ENCODE assay signal across 30 cellular contexts in genomic region chr9:92165472-92165871, GRCh38. TPM values are rescaled to one million over a fixed set of nuclear protein-coding genes. Genes with fewer than 3 reads are reported as not detected.
DNase-seq lines count a peak whose midpoint lies in the region; ATAC-seq, FAIRE-seq and TF ChIP-seq lines count a peak whose summit lies in the region.
"Had no signal": no experiment of that assay in that cellular context is flagged by ENCODE, and none has a peak within 500 bp of the region (broad histone marks: within the 10 kb centered on the region; RNA-seq: fewer than 3 reads in every experiment).

No MANE protein-coding gene starts in this region.

- H3K4me1 Mint-ChIP-seq in HFFc6 (ENCODE audit: low read depth), result peaks cover 34% of the 10 kb centered on the region
- H3K4me1 Mint-ChIP-seq: CD4-positive, CD25-positive, alpha-beta regulatory T cell; endodermal cell had no signal

- DNase-seq in CD1c-positive myeloid dendritic cell (ENCODE audit: extremely low spot score) (peak; percentile 89), NB4 (ENCODE audit: low read depth) (peak; percentile 19), keratinocyte (ENCODE audit: low read depth, low spot score) (no peak), HFFc6 (no peak), NCI-H1417 (lab: John Stamatoyannopoulos, UW) (no peak), 8988T (no peak)
- DNase-seq: activated CD4-positive, alpha-beta T cell treated with anti-CD3 and anti-CD28 coated beads, Interleukin-2, amount 50 U/mL, for 4 hours; activated naive CD4-positive, alpha-beta T cell treated with Interleukin-2 at 50 U/mL for 16 hours; Calu3; caudate nucleus; CD4-positive, CD25-positive, alpha-beta regulatory T cell; cortex of kidney; DMS79 treated with DMSO at 0.1 percent for 48 hours; endodermal cell; GF-D8; HCEC 1CT; left lung; mesenchymal stem cell; NCI-H1105; NCI-H1930; ovary; stimulated activated naive CD4-positive, alpha-beta T cell treated with Interleukin-2 at 50 U/mL for 16 hours had no signal

- TF ChIP-seq CTCF in NB4 (IDR thresholded peaks at IDR 0.05; ENCODE audit: low read depth, low read length), result no peak
- TF ChIP-seq CTCF in keratinocyte (optimal IDR thresholded peaks at IDR 0.05 in 1 of 3, IDR thresholded peaks at IDR 0.05 in 1 of 3, conservative IDR thresholded peaks at IDR 0.05 in 1 of 3; ENCODE audit: extremely low read depth in 1 of 3, insufficient read depth in 2 of 3, low read length in 3 of 3), result no peak
- no peak for TF ChIP-seq CTCF in HFFc6 (IDR thresholded peaks at IDR 0.05)

- H3K9me3 Mint-ChIP-seq in HFFc6, result peaks cover 5% of the 10 kb centered on the region; the same call in 1 of the 2 replicates
- H3K9me3 Mint-ChIP-seq: endodermal cell had no signal

- H3K9me1 ChIP-seq in keratinocyte (ENCODE audit: control insufficient read depth, extremely low read depth, insufficient read depth, low read length), result no peaks in the 10 kb centered on the region

- dilution Hi-C loops in keratinocyte (cut with MboI; ENCODE audit: extremely low pct_ligation_motif_present, low sequenced_read_pairs), result no loop called here

- no peak overlapping the region for H3K27ac ChIP-seq in keratinocyte (ENCODE audit: control insufficient read depth, insufficient read depth, low read length)
- H3K27ac ChIP-seq: left lung, ovary, RWPE1, skin epidermis, suprapubic skin had no signal

- peak; percentile 63 for ATAC-seq in GM21723 (IDR thresholded peaks at IDR 0.05; ENCODE audit: unreplicated experiment)
- ATAC-seq in GM18520 (IDR thresholded peaks at IDR 0.05; ENCODE audit: unreplicated experiment), result no peak
- ATAC-seq: activated CD4-positive, CD25-positive, alpha-beta regulatory T cell treated with anti-CD3 and anti-CD28 coated beads, Interleukin-2, amount 50 U/mL, for 24 hours; left lung had no signal

- H3K4me3 ChIP-seq in NB4 (ENCODE audit: low read depth, low read length), result no peak overlapping the region
- H3K4me3 ChIP-seq in keratinocyte (ENCODE audit: control insufficient read depth in 2 of 3, extremely low read depth in 1 of 3, insufficient read depth in 2 of 3, low read depth in 1 of 3, low read length in 3 of 3), result no peak overlapping the region
- H3K4me3 ChIP-seq: left lung, ovary, skin epidermis, suprapubic skin had no signal

- H3K27me3 Mint-ChIP-seq in HFFc6 (ENCODE audit: insufficient read depth), result peaks cover 2% of the 10 kb centered on the region; the same call in 1 of the 2 replicates

- H3K4me3 Mint-ChIP-seq in HFFc6, result no peak overlapping the region
- H3K4me3 Mint-ChIP-seq: CD4-positive, CD25-positive, alpha-beta regulatory T cell; endodermal cell; T-helper 1 cell treated with Interleukin-12 subunit alpha and Interleukin-12 subunit beta and Interleukin-4 antibody, amounts not matched to agents 30 μg/mL and 1 μg/mL, for 36 hours had no signal

- no peaks in the 10 kb centered on the region for H3K27me3 ChIP-seq in keratinocyte (ENCODE audit: control insufficient read depth, extremely low read depth, insufficient read depth, low read length)
- H3K27me3 ChIP-seq: left lung, ovary had no signal

- no peak overlapping the region for H3K27ac Mint-ChIP-seq in HFFc6
- H3K27ac Mint-ChIP-seq: CD4-positive, CD25-positive, alpha-beta regulatory T cell; endodermal cell; T-helper 1 cell treated with Interleukin-12 subunit alpha and Interleukin-12 subunit beta and Interleukin-4 antibody, amounts not matched to agents 30 μg/mL and 1 μg/mL, for 36 hours had no signal

- H3K36me3 ChIP-seq in keratinocyte (ENCODE audit: control insufficient read depth in 2 of 2, extremely low read depth in 1 of 2, insufficient read depth in 2 of 2, low read length in 2 of 2), result no peaks in the 10 kb centered on the region
- H3K36me3 ChIP-seq: left lung, ovary, suprapubic skin had no signal

- no peak for TF ChIP-seq POLR2A in NB4 (IDR thresholded peaks at IDR 0.05; ENCODE audit: extremely low read depth, insufficient read length)

- no peaks in the 10 kb centered on the region for H3K4me1 ChIP-seq in keratinocyte (ENCODE audit: control insufficient read depth, extremely low read depth, insufficient read depth, low read length)
- H3K4me1 ChIP-seq: left lung, suprapubic skin had no signal

- H3K9ac ChIP-seq in keratinocyte (ENCODE audit: control insufficient read depth, extremely low read depth, insufficient read depth, low read length), result no peak overlapping the region

- no peaks in the 10 kb centered on the region for H4K20me1 ChIP-seq in keratinocyte (ENCODE audit: control insufficient read depth, extremely low read depth, insufficient read depth, low read length)

- H3K36me3 Mint-ChIP-seq in HFFc6 (ENCODE audit: low read depth), result peaks cover 6% of the 10 kb centered on the region; the same call in 1 of the 2 replicates
- H3K36me3 Mint-ChIP-seq: CD4-positive, CD25-positive, alpha-beta regulatory T cell had no signal

- no peak overlapping the region for H3K4me2 ChIP-seq in keratinocyte (ENCODE audit: control insufficient read depth, extremely low read depth, insufficient read depth, low read depth, low read length)

- no peaks in the 10 kb centered on the region for H3K9me3 ChIP-seq in keratinocyte (ENCODE audit: control insufficient read depth, low read depth, low read length)
- H3K9me3 ChIP-seq: ovary, suprapubic skin had no signal

- FAIRE-seq in keratinocyte (lab: Jason Lieb, UNC), result peak; percentile 29
- FAIRE-seq: A204.1 had no signal

- H2AFZ ChIP-seq in keratinocyte (ENCODE audit: control insufficient read depth, low read length), result no peak overlapping the region

- H3K79me2 ChIP-seq in keratinocyte (ENCODE audit: control insufficient read depth, insufficient read depth, low read length), result no peaks in the 10 kb centered on the region

RNA-seq across cellular contexts. Expression of gene SPTLC1, which starts 50.3 kb away (rescaled TPM):
- 93.4 to 123 TPM (median 93.6 TPM) in 3 replicates for polyA plus RNA-seq in keratinocyte
- 160 TPM for polyA plus RNA-seq in keratinocyte (2011; ENCODE audit: low read depth)
- polyA plus RNA-seq in keratinocyte (2011; cell fraction: cytosol; rRNA removed), result 36.7 and 66.6 TPM in 2 replicates
- 136 and 161 TPM in 2 replicates for polyA plus RNA-seq in keratinocyte (2011; cell fraction: nucleus; rRNA removed)
- polyA plus RNA-seq in keratinocyte (2012; ENCODE audit: low replicate concordance), result 62.2 and 70.2 TPM in 2 replicates
- 48.0 to 92.3 TPM (median 82.8 TPM) in 3 replicates for polyA minus RNA-seq in keratinocyte
- 68.1 TPM for polyA minus RNA-seq in keratinocyte (2011; cell fraction: cytosol; rRNA and poly(A)+ RNA removed)
- 116 and 189 TPM in 2 replicates for polyA minus RNA-seq in keratinocyte (2011; cell fraction: nucleus; rRNA and poly(A)+ RNA removed)
- 10 to 100 TPM; 56.2 to 67.2 (median 63.5) TPM for total RNA-seq in HFFc6 (2021; fragmentation: NEBNext Ultra II Directional; extraction: Animal tissue kit (Norgen Biotek cat#: 25700))

Comparison
In these comparisons a context has a peak if more than half of its experiments do, and no peak if none do; other contexts are left out.
1. DNase-seq: peak in CD1c-positive myeloid dendritic cell (single experiment) and NB4 (single experiment); none in keratinocyte (single experiment), HFFc6 (single experiment), NCI-H1417 (0 of 3) and 8988T (single experiment).